Comparison of ENCODE assay signal across 8 cellular contexts in genomic region chr22:36873614-36874308, GRCh38. TPM values are rescaled to one million over a fixed set of nuclear protein-coding genes. Genes with fewer than 3 reads are reported as not detected.
DNase-seq lines count a peak whose midpoint lies in the region; ATAC-seq, FAIRE-seq and TF ChIP-seq lines count a peak whose summit lies in the region.

No MANE protein-coding gene starts in this region.

- H3K27ac ChIP-seq in A549: peak overlapping the region; percentile 17 to 56; a peak in 4 of 6 replicates
- H3K27ac ChIP-seq in ovary: no peak overlapping the region

- intact Hi-C loops in ovary (cut with DNase I): no loop called here

- H3K27me3 ChIP-seq in ovary: no peaks in the 10 kb centered on the region

- TF ChIP-seq CTCF in A549 (IDR thresholded peaks at IDR 0.05) (peak; percentile 37), GM10266 (IDR thresholded peaks at IDR 0.05; ENCODE audit: control insufficient read depth, insufficient read depth, low read depth, missing control alignments) (peak; percentile 57), NB4 (IDR thresholded peaks at IDR 0.05; ENCODE audit: low read depth, low read length) (peak; percentile 28), retinal pigment epithelial cell (conservative IDR thresholded peaks at IDR 0.05; ENCODE audit: low read depth, low read length) (peak; percentile 59), ovary (IDR thresholded peaks at IDR 0.05) (no peak)

- DNase-seq in A549 (ENCODE audit: low read depth in 1 of 2, low spot score in 1 of 2) (peak; percentile 67 to 69), GM10266 (ENCODE audit: extremely low spot score) (peak; percentile 72), NB4 (ENCODE audit: low read depth) (peak; percentile 66), glomerular visceral epithelial cell (ENCODE audit: extremely low spot score) (peak; percentile 50), retinal pigment epithelial cell (ENCODE audit: low read depth) (no peak), ovary (no peak)

- no peak for FAIRE-seq in A549 (lab: Jason Lieb, UNC)

- peak; percentile 88 to 94 for ATAC-seq in A549
- ATAC-seq in HG02588 (IDR thresholded peaks at IDR 0.05; ENCODE audit: unreplicated experiment): peak; percentile 70
- ATAC-seq in activated T-helper 17 cell treated with anti-CD3 and anti-CD28 coated beads, Interleukin-2, amount 50 U/mL, for 72 hours (replicated peaks): peak; percentile 95

- peaks cover 56% of the 10 kb centered on the region for H3K36me3 Mint-ChIP-seq in activated T-helper 17 cell treated with anti-CD3 and anti-CD28 coated beads, Interleukin-2, amount 50 U/mL, for 72 hours (ENCODE audit: low read depth)

- TF ChIP-seq POLR2A in A549 (IDR thresholded peaks at IDR 0.05; ENCODE audit: low read length): no peak
- no peak for TF ChIP-seq POLR2A in NB4 (IDR thresholded peaks at IDR 0.05; ENCODE audit: extremely low read depth, insufficient read length)
- no peak for TF ChIP-seq POLR2A in ovary (IDR thresholded peaks at IDR 0.05)

- H3K4me3 Mint-ChIP-seq in activated T-helper 17 cell treated with anti-CD3 and anti-CD28 coated beads, Interleukin-2, amount 50 U/mL, for 72 hours: peak overlapping the region; percentile 58

- H3K4me2 ChIP-seq in A549: peak overlapping the region; percentile 39; the same call in 1 of the 3 replicates

- CTCF ChIA-PET in A549 (lab: Yijun Ruan, JAX): interaction anchor here (1.3 to 1.8 kb wide), 5 partner anchors 17 to 169 kb away, joined by 3 to 8 read pairs (median 5); no protein-coding TSS in a partner anchor

- H3K4me1 ChIP-seq in A549: peaks cover 4% of the 10 kb centered on the region; the same call in 1 of the 3 replicates
- H3K4me1 ChIP-seq in ovary (ENCODE audit: insufficient read depth): no peaks in the 10 kb centered on the region

- POLR2A ChIA-PET in A549 (lab: Yijun Ruan, JAX): interaction anchor here (0.9 kb wide), 1 partner anchor 145 kb away, joined by 3 read pairs; the partner anchor contains the start of gene TST

- TF ChIP-seq RAD21 in A549 (conservative IDR thresholded peaks at IDR 0.05 in 1 of 2, IDR thresholded peaks at IDR 0.05 in 1 of 2): peak; percentile 26 to 51; a peak in 2 of 5 replicates

- no peaks in the 10 kb centered on the region for H3K9me3 ChIP-seq in A549
- H3K9me3 ChIP-seq in ovary: no peaks in the 10 kb centered on the region

- TF ChIP-seq EP300 in A549 (IDR thresholded peaks at IDR 0.05): no peak
- TF ChIP-seq EP300 in ovary (IDR thresholded peaks at IDR 0.05): no peak

- H3K4me1 Mint-ChIP-seq in activated T-helper 17 cell treated with anti-CD3 and anti-CD28 coated beads, Interleukin-2, amount 50 U/mL, for 72 hours: peaks cover 30% of the 10 kb centered on the region

- WGBS in A549 (ENCODE audit: missing lambda C conversion rate): 60% methylated on average over 6 of the region's 6 CpGs
- 38 to 41% (median 40%) methylated on average over 6 of the region's 6 CpGs for WGBS in ovary, 3 donors

- peak overlapping the region; percentile 92 for H3K27ac Mint-ChIP-seq in activated T-helper 17 cell treated with anti-CD3 and anti-CD28 coated beads, Interleukin-2, amount 50 U/mL, for 72 hours

- H3K27me3 Mint-ChIP-seq in activated T-helper 17 cell treated with anti-CD3 and anti-CD28 coated beads, Interleukin-2, amount 50 U/mL, for 72 hours: no peaks in the 10 kb centered on the region

- H3K9me3 Mint-ChIP-seq in activated T-helper 17 cell treated with anti-CD3 and anti-CD28 coated beads, Interleukin-2, amount 50 U/mL, for 72 hours: no peaks in the 10 kb centered on the region

- no peak overlapping the region for H3K4me3 ChIP-seq in A549
- H3K4me3 ChIP-seq in NB4 (ENCODE audit: low read depth, low read length): no peak overlapping the region
- no peak overlapping the region for H3K4me3 ChIP-seq in retinal pigment epithelial cell (ENCODE audit: low read length)
- H3K4me3 ChIP-seq in ovary: no peak overlapping the region

- H3K36me3 ChIP-seq in ovary: no peaks in the 10 kb centered on the region

TF ChIP-seq in A549, 52 proteins besides CTCF, POLR2A, EP300 and RAD21:
- TF ChIP-seq SMC3 (IDR thresholded peaks at IDR 0.05) (0 out of 3 replicates have a peak, but pooled peaks have one; percentile 29), RNF2 (IDR thresholded peaks at IDR 0.05; ENCODE audit: borderline replicate concordance, low read depth) (no peak)

RNA-seq across cellular contexts. Expression of gene NCF4, which starts 13.0 kb away (rescaled TPM):
- polyA plus RNA-seq in A549 (2011; rRNA removed) (not detected in 2 replicates), A549 (2017; fragmentation: RNase III; extraction: RNeasy Plus Mini Kit Qiagen cat#74134 plus additional on column Dnase treatment) (not detected in 3 replicates), ovary (1 to 10 TPM; 4.6 to 5.0 TPM)
- polyA plus RNA-seq in A549 (2012; cell fraction: cytosol; rRNA removed): 0.03 TPM in 1 of 2 replicates, not detected in the other
- polyA plus RNA-seq in A549 (2012; cell fraction: nucleus; rRNA removed): not detected in 2 replicates
- polyA minus RNA-seq in A549 (2011; rRNA and poly(A)+ RNA removed): not detected in 2 replicates
- 10 to 100 TPM; 40.6 to 60.1 TPM for total RNA-seq in activated T-helper 17 cell treated with anti-CD3 and anti-CD28 coated beads, Interleukin-2, amount 50 U/mL, for 72 hours
- total RNA-seq in ovary: 1 to 10 TPM; 2.2 to 6.7 (median 4.8) TPM

RNA-seq across cellular contexts. Expression of gene CSF2RB, which starts 39.7 kb away (rescaled TPM):
- not detected in 2 replicates for polyA plus RNA-seq in A549 (2011; rRNA removed)
- not detected in 2 replicates for polyA plus RNA-seq in A549 (2012; cell fraction: cytosol; rRNA removed)
- not detected in 2 replicates for polyA plus RNA-seq in A549 (2012; cell fraction: nucleus; rRNA removed)
- polyA plus RNA-seq in A549 (2017; fragmentation: RNase III; extraction: RNeasy Plus Mini Kit Qiagen cat#74134 plus additional on column Dnase treatment): not detected in 3 replicates
- polyA minus RNA-seq in A549 (2011; rRNA and poly(A)+ RNA removed): not detected in 2 replicates
- 1 to 10 TPM; 4.2 to 4.8 TPM for total RNA-seq in activated T-helper 17 cell treated with anti-CD3 and anti-CD28 coated beads, Interleukin-2, amount 50 U/mL, for 72 hours
- total RNA-seq in ovary: 1 to 10 TPM in 4 of 7 donors, under 1 TPM in 3; 0.53 to 2.3 (median 1.8) TPM
- 1 to 10 TPM in 1 of 2 donors, under 1 TPM in 1; 0.96 to 2.0 TPM for polyA plus RNA-seq in ovary

RNA-seq across cellular contexts. Expression of gene PVALB, which starts 56.9 kb away (rescaled TPM):
- polyA plus RNA-seq in A549 (2011; rRNA removed) (not detected in 2 replicates), A549 (2017; fragmentation: RNase III; extraction: RNeasy Plus Mini Kit Qiagen cat#74134 plus additional on column Dnase treatment) (not detected in 3 replicates), ovary (under 1 TPM in 1 of 2 donors, not detected in 1; 0.47 TPM)
- polyA plus RNA-seq in A549 (2012; cell fraction: cytosol; rRNA removed): not detected in 2 replicates
- polyA plus RNA-seq in A549 (2012; cell fraction: nucleus; rRNA removed): not detected in 2 replicates
- polyA minus RNA-seq in A549 (2011; rRNA and poly(A)+ RNA removed): not detected in 2 replicates
- not detected for total RNA-seq in activated T-helper 17 cell treated with anti-CD3 and anti-CD28 coated beads, Interleukin-2, amount 50 U/mL, for 72 hours
- total RNA-seq in ovary: under 1 TPM in 1 of 7 donors, not detected in 6; 0.41 TPM

Comparison
In these comparisons a context has a peak if more than half of its experiments do, and no peak if none do; other contexts are left out.
1. DNase-seq: peak in A549 (2 of 2), GM10266 (single experiment), NB4 (single experiment) and glomerular visceral epithelial cell (single experiment); none in retinal pigment epithelial cell (single experiment) and ovary (0 of 5).
2. H3K27ac ChIP-seq: peak in A549 (2 of 2); none in ovary (0 of 2).
3. CTCF ChIP-seq: peak in A549 (single experiment), GM10266 (single experiment), NB4 (single experiment) and retinal pigment epithelial cell (single experiment); none in ovary (0 of 3).
4. RNA of gene NCF4, which starts 13.0 kb away (total RNA-seq): 40.6 to 60.1 TPM in activated T-helper 17 cell treated with anti-CD3 and anti-CD28 coated beads, Interleukin-2, amount 50 U/mL, for 72 hours; 2.2 to 6.7 TPM in ovary; every median in the first group is over 4 times any median in the second.
5. Peak in every context shown above with its lines, with median percentiles within 50 percentile points of each other: ATAC-seq.